ENCODE assay signal across 13 cellular contexts in genomic region chr5:109352475-109352874, GRCh38. TPM values are rescaled to one million over a fixed set of nuclear protein-coding genes. Genes with fewer than 3 reads are reported as not detected.
DNase-seq lines count a peak whose midpoint lies in the region; ATAC-seq and TF ChIP-seq lines count a peak whose summit lies in the region.
"Had no signal": no experiment of that assay in that cellular context is flagged by ENCODE, and none has a peak within 500 bp of the region (broad histone marks: within the 10 kb centered on the region; RNA-seq: fewer than 3 reads in every experiment).

No MANE protein-coding gene starts in this region.

- no peaks in the 10 kb centered on the region for H3K36me3 ChIP-seq in PC-3 (ENCODE audit: low read depth, low read length)

- H3K27me3 Mint-ChIP-seq in activated CD8-positive, alpha-beta T cell treated with anti-CD3 and anti-CD28 coated beads for 36 hours = no peaks in the 10 kb centered on the region
- no peaks in the 10 kb centered on the region for H3K27me3 Mint-ChIP-seq in activated CD8-positive, alpha-beta T cell treated with anti-CD3 and anti-CD28 coated beads, Interleukin-2, amount 10 ng/mL, durations not matched to agents 7 days and 5 days (ENCODE audit: low read depth)
- no peaks in the 10 kb centered on the region for H3K27me3 Mint-ChIP-seq in memory B cell

- POLR2A ChIA-PET in activated CD8-positive, alpha-beta T cell treated with anti-CD3 and anti-CD28 coated beads for 36 hours (lab: Charles Lee) = no interaction called here
- POLR2A ChIA-PET in activated CD8-positive, alpha-beta T cell treated with anti-CD3 and anti-CD28 coated beads, Interleukin-2, amount 10 ng/mL, durations not matched to agents 7 days and 5 days (lab: Charles Lee) = no interaction called here
- POLR2A ChIA-PET in PC-3 (lab: Charles Lee; ENCODE audit: unreplicated experiment) = no interaction called here

- no peaks in the 10 kb centered on the region for H3K9me3 Mint-ChIP-seq in activated CD8-positive, alpha-beta T cell treated with anti-CD3 and anti-CD28 coated beads for 36 hours
- H3K9me3 Mint-ChIP-seq in activated CD8-positive, alpha-beta T cell treated with anti-CD3 and anti-CD28 coated beads, Interleukin-2, amount 10 ng/mL, durations not matched to agents 7 days and 5 days (ENCODE audit: insufficient read depth) = no peaks in the 10 kb centered on the region
- H3K9me3 Mint-ChIP-seq in memory B cell = no peaks in the 10 kb centered on the region
- H3K9me3 Mint-ChIP-seq: CD14-positive monocyte; CD8-positive, alpha-beta T cell had no signal

- no TSS peak for BruUV-seq in PC-3 (replicated peaks; lab: Mats Ljungman, UMichigan)

- H3K4me2 ChIP-seq in PC-3 (ENCODE audit: low read length) = no peak overlapping the region

- no peak overlapping the region for H2AFZ ChIP-seq in PC-3 (ENCODE audit: low read length)
- H2AFZ ChIP-seq: GM23248 had no signal

- no peak overlapping the region for H3K4me3 Mint-ChIP-seq in activated CD8-positive, alpha-beta T cell treated with anti-CD3 and anti-CD28 coated beads for 36 hours
- no peak overlapping the region for H3K4me3 Mint-ChIP-seq in activated CD8-positive, alpha-beta T cell treated with anti-CD3 and anti-CD28 coated beads, Interleukin-2, amount 10 ng/mL, durations not matched to agents 7 days and 5 days
- H3K4me3 Mint-ChIP-seq in memory B cell = no peak overlapping the region
- H3K4me3 Mint-ChIP-seq: CD14-positive monocyte; CD8-positive, alpha-beta T cell had no signal

- H3K9me3 ChIP-seq in PC-3 (ENCODE audit: low read length) = no peaks in the 10 kb centered on the region

- peaks cover 15% of the 10 kb centered on the region for H3K4me1 Mint-ChIP-seq in activated CD8-positive, alpha-beta T cell treated with anti-CD3 and anti-CD28 coated beads for 36 hours (ENCODE audit: low read depth)
- H3K4me1 Mint-ChIP-seq in activated CD8-positive, alpha-beta T cell treated with anti-CD3 and anti-CD28 coated beads, Interleukin-2, amount 10 ng/mL, durations not matched to agents 7 days and 5 days (ENCODE audit: low read depth) = no peaks in the 10 kb centered on the region
- peaks cover 3% of the 10 kb centered on the region for H3K4me1 Mint-ChIP-seq in memory B cell
- H3K4me1 Mint-ChIP-seq: CD14-positive monocyte had no signal

- no peaks in the 10 kb centered on the region for H3K9me2 ChIP-seq in PC-3 (replicated peaks; ENCODE audit: low read length)

- H3K36me3 Mint-ChIP-seq in activated CD8-positive, alpha-beta T cell treated with anti-CD3 and anti-CD28 coated beads for 36 hours (ENCODE audit: low read depth) = peaks cover 11% of the 10 kb centered on the region
- peaks cover 26% of the 10 kb centered on the region for H3K36me3 Mint-ChIP-seq in activated CD8-positive, alpha-beta T cell treated with anti-CD3 and anti-CD28 coated beads, Interleukin-2, amount 10 ng/mL, durations not matched to agents 7 days and 5 days (ENCODE audit: low read depth)
- H3K36me3 Mint-ChIP-seq in memory B cell = peaks cover 14% of the 10 kb centered on the region

- H4K20me1 ChIP-seq in PC-3 (ENCODE audit: low read length) = no peaks in the 10 kb centered on the region

- H3K27me3 ChIP-seq in PC-3 (ENCODE audit: low read length) = no peaks in the 10 kb centered on the region

- H3K4me3 ChIP-seq in PC-3 (ENCODE audit: low read length) = no peak overlapping the region
- H3K4me3 ChIP-seq: GM12878, GM23248 had no signal

- no peak for DNase-seq in activated CD8-positive, alpha-beta T cell treated with anti-CD3 and anti-CD28 coated beads for 36 hours
- DNase-seq in activated CD8-positive, alpha-beta T cell treated with anti-CD3 and anti-CD28 coated beads, Interleukin-2, amount 10 ng/mL, durations not matched to agents 7 days and 5 days = no peak
- DNase-seq in KBM-7 (peak; percentile 53), NCI-H69 (lab: John Stamatoyannopoulos, UW) (peak; percentile 19), memory B cell (ENCODE audit: low spot score in 2 of 2) (no peak), ACHN (no peak), PC-3 (no peak)
- DNase-seq: Caco-2; CD8-positive, alpha-beta T cell had no signal

- H3K4me1 ChIP-seq in PC-3 (ENCODE audit: insufficient read depth, low read length) = no peaks in the 10 kb centered on the region
- H3K4me1 ChIP-seq: Caco-2 had no signal

- H3K27ac ChIP-seq in PC-3 (ENCODE audit: low read length) = no peak overlapping the region
- H3K27ac ChIP-seq: GM23248 had no signal

- peak; percentile 46 for ATAC-seq in activated CD8-positive, alpha-beta T cell treated with anti-CD3 and anti-CD28 coated beads for 36 hours
- no peak for ATAC-seq in activated CD8-positive, alpha-beta T cell treated with anti-CD3 and anti-CD28 coated beads, Interleukin-2, amount 10 ng/mL, durations not matched to agents 7 days and 5 days
- ATAC-seq in memory B cell (ENCODE audit: low read depth) (no peak), PC-3 (no peak)
- ATAC-seq: CD8-positive, alpha-beta T cell; GM12878; HCT116 had no signal

- in situ Hi-C loops in KBM-7 (cut with MboI; ENCODE audit: low pct_unique_long_range_greater_than_20kb, low sequenced_read_pairs) (no loop called here), ACHN (cut with HindIII; ENCODE audit: low pct_ligation_motif_present, low pct_unique_long_range_greater_than_20kb, low sequenced_read_pairs) (no loop called here)

- no peak for TF ChIP-seq CTCF in activated CD8-positive, alpha-beta T cell treated with anti-CD3 and anti-CD28 coated beads for 36 hours (IDR thresholded peaks at IDR 0.05)
- TF ChIP-seq CTCF in PC-3 (conservative IDR thresholded peaks at IDR 0.05; ENCODE audit: low read depth, low read length) = no peak

- H3K79me2 ChIP-seq in PC-3 (ENCODE audit: low read length) = no peaks in the 10 kb centered on the region

- H3K27ac Mint-ChIP-seq in activated CD8-positive, alpha-beta T cell treated with anti-CD3 and anti-CD28 coated beads for 36 hours = no peak overlapping the region
- no peak overlapping the region for H3K27ac Mint-ChIP-seq in activated CD8-positive, alpha-beta T cell treated with anti-CD3 and anti-CD28 coated beads, Interleukin-2, amount 10 ng/mL, durations not matched to agents 7 days and 5 days
- H3K27ac Mint-ChIP-seq in memory B cell = peak overlapping the region; percentile 20
- H3K27ac Mint-ChIP-seq: CD8-positive, alpha-beta T cell had no signal

- intact Hi-C loops in activated CD8-positive, alpha-beta T cell treated with anti-CD3 and anti-CD28 coated beads for 36 hours (cut with micrococcal nuclease) = no loop called here
- intact Hi-C loops in PC-3 (cut with micrococcal nuclease) = no loop called here

- CTCF ChIA-PET in activated CD8-positive, alpha-beta T cell treated with anti-CD3 and anti-CD28 coated beads for 36 hours (lab: Charles Lee) = no interaction called here
- CTCF ChIA-PET in activated CD8-positive, alpha-beta T cell treated with anti-CD3 and anti-CD28 coated beads, Interleukin-2, amount 10 ng/mL, durations not matched to agents 7 days and 5 days (lab: Charles Lee) = no interaction called here
- CTCF ChIA-PET in PC-3 (lab: Charles Lee) = no interaction called here

- H3F3A ChIP-seq in PC-3 (ENCODE audit: low read length, unreplicated experiment) = no peaks in the 10 kb centered on the region

- no peak overlapping the region for H3K9ac ChIP-seq in PC-3 (ENCODE audit: low read length)
- H3K9ac ChIP-seq: GM23248 had no signal

RNA-seq across cellular contexts. Expression of gene PJA2, which starts 57.3 kb away (rescaled TPM):
- 10 to 100 TPM; 65.2 to 67.4 TPM for total RNA-seq in activated CD8-positive, alpha-beta T cell treated with anti-CD3 and anti-CD28 coated beads for 36 hours
- 10 to 100 TPM; 50.2 to 53.5 TPM for total RNA-seq in activated CD8-positive, alpha-beta T cell treated with anti-CD3 and anti-CD28 coated beads, Interleukin-2, amount 10 ng/mL, durations not matched to agents 7 days and 5 days
- 12.8 and 14.3 TPM in 2 replicates for total RNA-seq in PC-3 (2014; rRNA removed)

Comparison
In these comparisons a context has a peak if more than half of its experiments do, and no peak if none do; other contexts are left out.
1. DNase-seq: peak in KBM-7 (single experiment) and NCI-H69 (single experiment); none in activated CD8-positive, alpha-beta T cell treated with anti-CD3 and anti-CD28 coated beads for 36 hours (single experiment), activated CD8-positive, alpha-beta T cell treated with anti-CD3 and anti-CD28 coated beads, Interleukin-2, amount 10 ng/mL, durations not matched to agents 7 days and 5 days (single experiment), memory B cell (0 of 2), ACHN (single experiment) and PC-3 (single experiment).